Comparison of ENCODE assay signal across 8 cellular contexts in the genomic region with DNA sequence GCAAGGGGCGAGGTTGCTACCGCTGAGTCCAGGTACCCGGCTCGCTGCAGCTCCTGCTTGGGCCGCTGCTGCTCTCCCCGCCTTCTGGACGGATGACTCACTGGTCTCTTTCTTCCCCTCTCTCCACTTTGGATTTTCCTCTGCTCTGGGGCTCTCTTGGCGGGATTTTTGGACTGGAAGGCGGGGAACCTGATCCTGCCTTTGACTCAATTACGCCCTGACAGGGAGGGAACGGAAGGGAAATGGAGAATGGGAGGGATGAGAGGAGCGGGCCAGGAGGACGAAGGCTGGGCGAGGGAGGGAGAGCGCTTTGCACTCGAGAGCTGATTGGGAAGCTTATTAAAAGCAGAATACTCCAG. TPM values are rescaled to one million over a fixed set of nuclear protein-coding genes. Genes with fewer than 3 reads are reported as not detected.
A peak's percentile ranks its signal among the peaks of the same experiment; 100 is the strongest.
DNase-seq lines count a peak whose midpoint lies in the region; ATAC-seq and TF ChIP-seq lines count a peak whose summit lies in the region.

A gene with protein sequence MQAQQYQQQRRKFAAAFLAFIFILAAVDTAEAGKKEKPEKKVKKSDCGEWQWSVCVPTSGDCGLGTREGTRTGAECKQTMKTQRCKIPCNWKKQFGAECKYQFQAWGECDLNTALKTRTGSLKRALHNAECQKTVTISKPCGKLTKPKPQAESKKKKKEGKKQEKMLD (minus strand): TSS at position 251 of the 359 bp plus-strand sequence. CDS start 88,760 bp downstream, outside the sequence.

- WGBS in lung, 2 donors, result 2 to 3% methylated on average over 16 of the region's 16 CpGs

- no peak within 1 kb of the TSS for H3K4me3 Mint-ChIP-seq in activated naive CD4-positive, alpha-beta T cell treated with anti-CD3 and anti-CD28 coated beads, Interleukin-2, amount 10 ng/mL, durations not matched to agents 7 days and 5 days

- H3K36me3 ChIP-seq in duodenal mucosa (ENCODE audit: control insufficient read depth in 1 of 2, insufficient read depth in 2 of 2, low read length in 2 of 2) (no peaks in the 10 kb centered on the region), lung (ENCODE audit: control insufficient read depth in 2 of 2, insufficient read depth in 2 of 2, low read length in 2 of 2) (no peaks in the 10 kb centered on the region), upper lobe of right lung (no peaks in the 10 kb centered on the region)

- peak; percentile 49 for DNase-seq in AG08395 (ENCODE audit: low spot score)
- DNase-seq in NCI-H2171 (lab: John Stamatoyannopoulos, UW), result peak; percentile 18
- DNase-seq in lung (ENCODE audit: low spot score), result no peak
- DNase-seq in upper lobe of right lung, result no peak
- no peak for DNase-seq in activated naive CD4-positive, alpha-beta T cell treated with anti-CD3 and anti-CD28 coated beads, Interleukin-2, amount 10 ng/mL, durations not matched to agents 7 days and 5 days
- DNase-seq in LoVo (ENCODE audit: low spot score), result no peak

- peak within 1 kb of the TSS; percentile 14 to 41 for H3K4me3 ChIP-seq in duodenal mucosa (ENCODE audit: low read depth in 1 of 2, low read length in 2 of 2)
- no peak within 1 kb of the TSS for H3K4me3 ChIP-seq in lung
- peak within 1 kb of the TSS; percentile 32 for H3K4me3 ChIP-seq in upper lobe of right lung

- no peaks in the 10 kb centered on the region for H3K4me1 ChIP-seq in duodenal mucosa (ENCODE audit: control insufficient read depth in 1 of 2, insufficient read depth in 2 of 2, low read length in 2 of 2)
- H3K4me1 ChIP-seq in lung (ENCODE audit: control insufficient read depth in 2 of 2, insufficient read depth in 2 of 2, low read length in 2 of 2), result no peaks in the 10 kb centered on the region
- no peaks in the 10 kb centered on the region for H3K4me1 ChIP-seq in upper lobe of right lung

- H3K36me3 Mint-ChIP-seq in activated naive CD4-positive, alpha-beta T cell treated with anti-CD3 and anti-CD28 coated beads, Interleukin-2, amount 10 ng/mL, durations not matched to agents 7 days and 5 days, result no peaks in the 10 kb centered on the region

- H3K9ac ChIP-seq in duodenal mucosa (ENCODE audit: low read depth in 1 of 2, low read length in 2 of 2), result no peak within 1 kb of the TSS

- H3K27me3 ChIP-seq in duodenal mucosa (ENCODE audit: control insufficient read depth in 1 of 2, insufficient read depth in 2 of 2, low read length in 2 of 2) (no peaks in the 10 kb centered on the region), lung (ENCODE audit: control insufficient read depth, insufficient read depth) (no peaks in the 10 kb centered on the region), upper lobe of right lung (peaks cover 13% of the 10 kb centered on the region)

- H3K4me1 Mint-ChIP-seq in activated naive CD4-positive, alpha-beta T cell treated with anti-CD3 and anti-CD28 coated beads, Interleukin-2, amount 10 ng/mL, durations not matched to agents 7 days and 5 days, result no peaks in the 10 kb centered on the region

- H3K27ac ChIP-seq in duodenal mucosa (ENCODE audit: low read depth, low read length) (no peak within 1 kb of the TSS), lung (ENCODE audit: low read depth in 1 of 2, low read length in 1 of 2) (no peak within 1 kb of the TSS), upper lobe of right lung (no peak within 1 kb of the TSS)

- H3K9me3 ChIP-seq in duodenal mucosa (ENCODE audit: control insufficient read depth in 1 of 2, low read length in 2 of 2) (no peaks in the 10 kb centered on the region), lung (ENCODE audit: control insufficient read depth in 2 of 2, insufficient read depth in 1 of 2, low read length in 1 of 2) (peaks cover 0 to 4% of the 10 kb centered on the region in 2 donors), upper lobe of right lung (no peaks in the 10 kb centered on the region)

- CTCF ChIA-PET in activated naive CD4-positive, alpha-beta T cell treated with anti-CD3 and anti-CD28 coated beads, Interleukin-2, amount 10 ng/mL, durations not matched to agents 7 days and 5 days (lab: Charles Lee), result no interaction called here

- peaks cover 11% of the 10 kb centered on the region for H3K27me3 Mint-ChIP-seq in activated naive CD4-positive, alpha-beta T cell treated with anti-CD3 and anti-CD28 coated beads, Interleukin-2, amount 10 ng/mL, durations not matched to agents 7 days and 5 days

- H3K9me3 Mint-ChIP-seq in activated naive CD4-positive, alpha-beta T cell treated with anti-CD3 and anti-CD28 coated beads, Interleukin-2, amount 10 ng/mL, durations not matched to agents 7 days and 5 days, result no peaks in the 10 kb centered on the region

- H3K27ac Mint-ChIP-seq in activated naive CD4-positive, alpha-beta T cell treated with anti-CD3 and anti-CD28 coated beads, Interleukin-2, amount 10 ng/mL, durations not matched to agents 7 days and 5 days, result no peak within 1 kb of the TSS

- TF ChIP-seq CTCF in lung (IDR thresholded peaks at IDR 0.05; ENCODE audit: control extremely low read depth, extremely low read depth) (no peak), upper lobe of right lung (IDR thresholded peaks at IDR 0.05) (no peak)

- ATAC-seq in lung (ENCODE audit: insufficient read depth, low FRiP score) (peak; percentile 75), upper lobe of right lung (peak; percentile 74), HG03571 (IDR thresholded peaks at IDR 0.05; ENCODE audit: unreplicated experiment) (no peak)

- intact Hi-C loops in upper lobe of right lung (cut with DNase I), result no loop called here

RNA-seq across cellular contexts. Expression of the gene that starts here (rescaled TPM):
- 10 to 100 TPM in 1 of 2 donors, under 1 TPM in 1; 0.77 to 43.1 TPM for total RNA-seq in lung
- 1 to 10 TPM; 1.0 to 4.2 TPM for polyA plus RNA-seq in lung
- 5.4 TPM for total RNA-seq in upper lobe of right lung

Comparison
In these comparisons a context has a peak if more than half of its experiments do, and no peak if none do; other contexts are left out.
1. DNase-seq: peak in AG08395 (single experiment) and NCI-H2171 (single experiment); none in lung (single experiment), upper lobe of right lung (single experiment), activated naive CD4-positive, alpha-beta T cell treated with anti-CD3 and anti-CD28 coated beads, Interleukin-2, amount 10 ng/mL, durations not matched to agents 7 days and 5 days (single experiment) and LoVo (single experiment).